17 cellular contexts compared by ENCODE assay signal in the genomic region with DNA sequence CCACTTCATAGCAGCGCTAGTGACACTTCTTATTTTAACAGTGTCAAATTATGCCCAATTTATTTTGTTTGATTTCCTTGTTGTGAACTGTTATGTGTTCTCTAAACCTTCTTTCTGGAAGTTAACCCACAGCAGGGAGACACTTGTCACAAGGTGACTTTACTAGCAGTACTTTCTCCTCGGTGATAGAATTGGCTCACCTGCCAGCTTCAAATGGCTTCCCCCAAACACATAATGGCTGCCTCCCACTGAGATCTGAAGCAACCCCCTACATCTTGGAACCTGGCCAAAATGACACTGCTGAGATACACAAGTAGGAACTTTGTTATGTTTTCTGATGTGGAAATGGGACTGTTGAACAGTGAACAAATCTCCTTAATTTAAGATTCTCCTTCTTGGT.
DNase-seq lines count a peak whose midpoint lies in the region; ATAC-seq, FAIRE-seq and TF ChIP-seq lines count a peak whose summit lies in the region.
"Had no signal": no experiment of that assay in that cellular context is flagged by ENCODE, and none has a peak within 500 bp of the region (broad histone marks: within the 10 kb centered on the region; RNA-seq: fewer than 3 reads in every experiment).

No MANE protein-coding gene starts in this region.

- no peak overlapping the region for H3K9ac ChIP-seq in colonic mucosa (ENCODE audit: low read depth in 2 of 2, low read length in 2 of 2)

- no peak overlapping the region for H3K4me3 ChIP-seq in Jurkat, Clone E6-1 (ENCODE audit: low read length)
- H3K4me3 ChIP-seq in fibroblast of pulmonary artery (replicated peaks; ENCODE audit: low read depth, low read length) (no peak overlapping the region), colonic mucosa (no peak overlapping the region)
- H3K4me3 ChIP-seq: coronary artery, esophagus squamous epithelium, ovary had no signal

- peak; percentile 59 for DNase-seq in COLO668 (lab: John Stamatoyannopoulos, UW; ENCODE audit: unreplicated experiment)
- peak; percentile 16 for DNase-seq in Jurkat, Clone E6-1 (ENCODE audit: low read depth, low spot score)
- DNase-seq in NCI-H2227 treated with DMSO at 0.1 percent for 48 hours (lab: John Stamatoyannopoulos, UW) = peak; percentile 89
- peak; percentile 22 for DNase-seq in fibroblast of pulmonary artery (ENCODE audit: low read depth)
- DNase-seq in colonic mucosa = no peak
- no peak for DNase-seq in GM12892 (ENCODE audit: insufficient read length)
- DNase-seq in SKM-1 (lab: John Stamatoyannopoulos, UW; ENCODE audit: unreplicated experiment) = no peak
- DNase-seq: activated CD4-positive, CD25-positive, alpha-beta regulatory T cell; activated naive CD8-positive, alpha-beta T cell treated with anti-CD3 and anti-CD28 coated beads, Interleukin-2, amount 50 U/mL, for 24 hours; esophagus squamous epithelium; midbrain; ovary; SW 1271 had no signal

- ATAC-seq in GM21423 (IDR thresholded peaks at IDR 0.05; ENCODE audit: unreplicated experiment) = no peak
- ATAC-seq: activated naive CD8-positive, alpha-beta T cell treated with anti-CD3 and anti-CD28 coated beads, Interleukin-2, amount 50 U/mL, for 24 hours had no signal

- intact Hi-C loops in colonic mucosa (cut with DNase I) = no loop called here

- H3K27me3 ChIP-seq in colonic mucosa = no peaks in the 10 kb centered on the region
- H3K27me3 ChIP-seq: esophagus squamous epithelium, ovary had no signal

- no peak for TF ChIP-seq CTCF in fibroblast of pulmonary artery (IDR thresholded peaks at IDR 0.05; ENCODE audit: low read length, missing control alignments)
- TF ChIP-seq CTCF in colonic mucosa (IDR thresholded peaks at IDR 0.05) = no peak

- H3K36me3 ChIP-seq in colonic mucosa = no peaks in the 10 kb centered on the region
- H3K36me3 ChIP-seq: esophagus squamous epithelium, ovary had no signal

- TF ChIP-seq POLR2A in GM12892 (IDR thresholded peaks at IDR 0.05; ENCODE audit: low read depth, low read length) = no peak

- H3K27ac ChIP-seq in colonic mucosa = no peak overlapping the region
- H3K27ac ChIP-seq: coronary artery, esophagus squamous epithelium, ovary had no signal

- H3K9me3 ChIP-seq in colonic mucosa = no peaks in the 10 kb centered on the region
- H3K9me3 ChIP-seq: esophagus squamous epithelium, ovary had no signal

- no peak for FAIRE-seq in GM12892 (lab: Jason Lieb, UNC)
- FAIRE-seq: D721Med, urothelium cell line had no signal

- no peaks in the 10 kb centered on the region for H3K4me1 ChIP-seq in colonic mucosa
- H3K4me1 ChIP-seq: esophagus squamous epithelium had no signal

Comparison
In these comparisons a context has a peak if more than half of its experiments do, and no peak if none do; other contexts are left out.
1. DNase-seq: peak in COLO668 (single experiment), Jurkat, Clone E6-1 (single experiment), NCI-H2227 treated with DMSO at 0.1 percent for 48 hours (single experiment) and fibroblast of pulmonary artery (single experiment); none in colonic mucosa (single experiment), GM12892 (single experiment) and SKM-1 (single experiment).